ENCODE assay signal across 3 cellular contexts in the genomic region with DNA sequence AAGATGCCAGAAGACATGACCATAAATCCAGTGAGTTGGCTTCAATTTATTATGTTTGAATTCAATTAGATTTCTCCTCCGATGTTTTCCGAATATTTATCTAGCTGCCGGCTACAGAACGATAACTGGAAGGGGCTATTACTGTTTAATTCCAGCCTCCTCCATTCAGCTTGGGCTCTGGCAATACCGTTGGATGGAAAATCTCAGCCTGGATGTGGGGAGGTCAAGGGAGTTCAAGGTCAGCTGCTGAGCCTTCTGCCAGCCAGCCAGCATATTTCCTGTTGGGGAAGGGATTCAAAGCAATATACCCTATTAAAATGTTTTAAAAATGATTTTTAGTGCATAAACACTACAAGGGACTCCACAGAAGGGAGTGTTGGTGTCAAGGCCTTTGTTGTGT. TPM values are rescaled to one million over a fixed set of nuclear protein-coding genes. Genes with fewer than 3 reads are reported as not detected.
"Had no signal": no experiment of that assay in that cellular context is flagged by ENCODE, and none has a peak within 500 bp of the region (broad histone marks: within the 10 kb centered on the region; RNA-seq: fewer than 3 reads in every experiment).

No MANE protein-coding gene starts in this region.

RNA-seq across cellular contexts. Expression of a gene that starts 34.9 kb away (rescaled TPM):
- total RNA-seq: LHCN-M2, M059J, MCF 10A had no signal

RNA-seq across cellular contexts. Expression of a gene that starts 46.2 kb away (rescaled TPM):
- total RNA-seq: LHCN-M2, MCF 10A had no signal
